In the genomic region with DNA sequence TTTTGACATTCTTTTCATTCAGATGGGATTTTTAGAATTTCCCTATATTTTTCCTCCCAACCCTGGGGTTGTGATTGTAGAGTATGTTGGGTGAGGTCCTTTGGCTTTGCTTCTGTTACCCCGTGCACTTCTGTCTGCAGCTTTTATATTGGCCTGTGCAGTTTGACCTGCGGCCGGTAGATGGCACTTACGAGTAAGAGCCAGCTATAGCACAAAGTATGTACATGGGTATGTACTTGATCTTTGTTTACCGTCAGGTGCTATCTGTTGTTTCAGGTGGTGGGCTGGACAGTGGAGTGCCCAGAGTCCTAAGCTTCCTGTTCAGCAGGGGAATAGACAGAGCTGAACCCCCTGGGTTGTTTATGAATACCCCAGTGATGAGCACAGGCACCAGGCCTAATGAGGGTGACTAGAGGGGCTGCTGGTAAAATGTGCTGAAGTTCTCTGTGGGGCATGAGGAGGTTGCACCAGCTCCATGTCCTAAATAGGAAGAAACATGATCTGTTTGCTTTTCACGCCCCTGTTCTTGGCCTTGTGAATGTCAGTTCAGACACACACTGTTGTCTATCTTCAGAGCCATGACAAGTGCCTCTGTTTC, we compare ENCODE assay signal across 8 cellular contexts. TPM values are rescaled to one million over a fixed set of nuclear protein-coding genes. Genes with fewer than 3 reads are reported as not detected.
A peak's percentile ranks its signal among the peaks of the same experiment; 100 is the strongest.
DNase-seq lines count a peak whose midpoint lies in the region; ATAC-seq and TF ChIP-seq lines count a peak whose summit lies in the region.

No MANE protein-coding gene starts in this region.

- H3K36me3 Mint-ChIP-seq in glutamatergic neuron (ENCODE audit: unreplicated experiment), result peaks cover 6% of the 10 kb centered on the region
- H3K36me3 Mint-ChIP-seq in type B pancreatic cell, result no peaks in the 10 kb centered on the region

- H3K4me3 Mint-ChIP-seq in glutamatergic neuron (ENCODE audit: unreplicated experiment), result no peak overlapping the region
- no peak overlapping the region for H3K4me3 Mint-ChIP-seq in type B pancreatic cell

- in situ Hi-C loops in SK-MEL-5 (cut with HindIII; ENCODE audit: low pct_unique_long_range_greater_than_20kb, low sequenced_read_pairs), result no loop called here

- peaks cover 5% of the 10 kb centered on the region for H3K9me3 Mint-ChIP-seq in glutamatergic neuron (ENCODE audit: unreplicated experiment)
- peaks cover 5% of the 10 kb centered on the region for H3K9me3 Mint-ChIP-seq in type B pancreatic cell

- TF ChIP-seq CTCF in glutamatergic neuron (IDR thresholded peaks at IDR 0.05; ENCODE audit: partially characterized antibody, unreplicated experiment), result peak; percentile 71
- peak; percentile 78 for TF ChIP-seq CTCF in type B pancreatic cell (conservative IDR thresholded peaks at IDR 0.05)

- DNase-seq in SIG-M5 treated with dmso at 0.1 percent for 504 hours (lab: John Stamatoyannopoulos, UW; ENCODE audit: unreplicated experiment) (peak; percentile 33), SIG-M5 (lab: John Stamatoyannopoulos, UW) (no peak), SK-MEL-5 (ENCODE audit: low read depth, low spot score) (peak; percentile 70), glutamatergic neuron (no peak), type B pancreatic cell (ENCODE audit: extremely low spot score, unreplicated experiment) (no peak), SW 1271 (lab: John Stamatoyannopoulos, UW) (no peak)

- no peaks in the 10 kb centered on the region for H3K27me3 Mint-ChIP-seq in glutamatergic neuron (ENCODE audit: unreplicated experiment)
- no peaks in the 10 kb centered on the region for H3K27me3 Mint-ChIP-seq in type B pancreatic cell

- ATAC-seq in GM21390 (IDR thresholded peaks at IDR 0.05; ENCODE audit: unreplicated experiment) (peak; percentile 98), HG03520 (IDR thresholded peaks at IDR 0.05; ENCODE audit: unreplicated experiment) (peak; percentile 92)

- H3K27ac Mint-ChIP-seq in glutamatergic neuron (ENCODE audit: unreplicated experiment) (no peak overlapping the region), type B pancreatic cell (no peak overlapping the region)

- peaks cover 3% of the 10 kb centered on the region for H3K4me1 Mint-ChIP-seq in glutamatergic neuron (ENCODE audit: low read depth, unreplicated experiment)
- no peaks in the 10 kb centered on the region for H3K4me1 Mint-ChIP-seq in type B pancreatic cell (ENCODE audit: unreplicated experiment)

RNA-seq across cellular contexts. Expression of a gene that starts 58.9 kb away (rescaled TPM):
- total RNA-seq in SK-MEL-5 (2014; rRNA removed; shearing (Covaris generic)), result 12.1 and 14.7 TPM in 2 replicates
- polyA plus RNA-seq in SK-MEL-5 (2015; cell fraction: cytosol; rRNA removed), result 6.8 and 9.0 TPM in 2 replicates
- 43.6 and 56.9 TPM in 2 replicates for polyA plus RNA-seq in SK-MEL-5 (2015; cell fraction: nucleus; rRNA removed)
- 6.0 TPM for total RNA-seq in glutamatergic neuron (ENCODE audit: unreplicated experiment)
- 7.8 and 11.7 TPM in 2 replicates for total RNA-seq in type B pancreatic cell (ENCODE audit: low replicate concordance)

Comparison
In these comparisons a context has a peak if more than half of its experiments do, and no peak if none do; other contexts are left out.
1. DNase-seq: peak in SIG-M5 treated with dmso at 0.1 percent for 504 hours (single experiment) and SK-MEL-5 (single experiment); none in SIG-M5 (single experiment), glutamatergic neuron (single experiment), type B pancreatic cell (single experiment) and SW 1271 (0 of 2).